In genomic region chr14:69505338-69506240, GRCh38 we compare ENCODE assay signal across 1 cellular context.
TF ChIP-seq lines count a peak whose summit lies in the region.

No MANE protein-coding gene starts in this region.

TF ChIP-seq in GM23338, 12 proteins besides CTCF, POLR2A, EP300 and RAD21:
- TF ChIP-seq EZH2phosphoT487 (IDR thresholded peaks at IDR 0.05; ENCODE audit: unreplicated experiment) = no peak
- no peak for TF ChIP-seq NANOG (IDR thresholded peaks at IDR 0.05; ENCODE audit: borderline replicate concordance)
- no peak for TF ChIP-seq ZNF462 (CRISPR knock-in tag; IDR thresholded peaks at IDR 0.05)
- TF ChIP-seq REST (IDR thresholded peaks at IDR 0.05; ENCODE audit: unreplicated experiment) = no peak
